15 cellular contexts compared by ENCODE assay signal in the genomic region with DNA sequence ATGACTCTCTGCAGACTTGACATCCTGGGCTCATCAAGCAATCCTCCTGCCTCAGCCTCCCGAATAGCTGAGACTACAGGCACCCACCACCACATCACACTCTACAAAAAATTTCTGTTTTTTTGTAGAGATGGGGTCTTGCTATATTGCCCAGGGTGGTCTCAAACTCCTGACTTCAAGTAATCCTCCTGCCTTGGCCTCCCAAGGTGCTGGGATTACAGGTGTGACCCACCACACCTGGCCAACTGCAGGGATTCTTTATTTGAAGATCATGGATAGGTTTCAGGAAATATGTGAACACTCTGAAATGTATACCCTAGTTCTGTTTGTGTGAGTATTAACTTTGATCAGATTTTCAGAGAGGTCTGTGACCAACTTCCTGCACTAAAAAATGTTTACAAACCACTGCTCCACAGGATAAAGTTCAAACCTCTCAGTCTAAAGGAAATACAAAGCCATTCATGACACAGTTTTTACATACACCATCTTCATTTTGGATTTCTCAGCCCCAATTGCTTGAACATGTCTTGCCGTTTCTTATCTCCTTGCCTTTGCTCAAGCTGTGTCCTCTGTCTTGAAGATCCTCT.
DNase-seq lines count a peak whose midpoint lies in the region; ATAC-seq and FAIRE-seq lines count a peak whose summit lies in the region.
"Had no signal": no experiment of that assay in that cellular context is flagged by ENCODE, and none has a peak within 500 bp of the region (broad histone marks: within the 10 kb centered on the region; RNA-seq: fewer than 3 reads in every experiment).

No MANE protein-coding gene starts in this region.

- no peak overlapping the region for H3K27ac ChIP-seq in mesenchymal stem cell (ENCODE audit: low read length, poor library complexity, severe bottlenecking)
- H3K27ac ChIP-seq: BLaER1 treated with 17β-estradiol and CSF1 and Interleukin-3, amounts not matched to agents 10 nM and 100 nM had no signal

- no peak for DNase-seq in stimulated activated naive CD8-positive, alpha-beta T cell treated with anti-CD3 and anti-CD28 coated beads, Interleukin-15, amount 100 ng/mL, for 72 hours
- no peak for DNase-seq in stimulated activated naive CD8-positive, alpha-beta T cell treated with anti-CD3 and anti-CD28 coated beads, Interleukin-15, Interleukin-2, amounts not matched to agents 100 U/mL and 50 U/mL, for 24 hours
- DNase-seq in mesenchymal stem cell: peak; percentile 44
- DNase-seq in NCI-H1417 (lab: John Stamatoyannopoulos, UW): no peak
- DNase-seq in GM19239 (ENCODE audit: insufficient read length, low spot score): no peak
- no peak for DNase-seq in ACHN
- DNase-seq: cortex of kidney; retina; stimulated activated CD4-positive, alpha-beta T cell treated with anti-CD3 and anti-CD28 coated beads, Interleukin-4, amount 100 ng/mL, for 24 hours had no signal

- H3K27me3 Mint-ChIP-seq in stimulated activated naive CD8-positive, alpha-beta T cell treated with anti-CD3 and anti-CD28 coated beads, Interleukin-15, amount 100 ng/mL, for 72 hours: no peaks in the 10 kb centered on the region
- no peaks in the 10 kb centered on the region for H3K27me3 Mint-ChIP-seq in activated T-helper 17 cell treated with anti-CD3 and anti-CD28 coated beads, Interleukin-2, amount 50 U/mL, for 72 hours
- H3K27me3 Mint-ChIP-seq: stimulated activated naive CD8-positive, alpha-beta T cell treated with anti-CD3 and anti-CD28 coated beads, Interleukin-15, Interleukin-2, amounts not matched to agents 100 ng/mL and 50 ng/mL, for 24 hours had no signal

- peak overlapping the region in 1 of 2 donors; percentile 59 for H3K4me3 Mint-ChIP-seq in stimulated activated naive CD8-positive, alpha-beta T cell treated with anti-CD3 and anti-CD28 coated beads, Interleukin-15, amount 100 ng/mL, for 72 hours
- peak overlapping the region; percentile 28 for H3K4me3 Mint-ChIP-seq in activated T-helper 17 cell treated with anti-CD3 and anti-CD28 coated beads, Interleukin-2, amount 50 U/mL, for 72 hours
- H3K4me3 Mint-ChIP-seq: stimulated activated naive CD8-positive, alpha-beta T cell treated with anti-CD3 and anti-CD28 coated beads, Interleukin-15, Interleukin-2, amounts not matched to agents 100 ng/mL and 50 ng/mL, for 24 hours had no signal

- H2BK5ac ChIP-seq in mesenchymal stem cell (ENCODE audit: low read depth, low read length, poor library complexity, severe bottlenecking): peak overlapping the region; percentile 20

- 77% methylated on average over 2 of the region's 2 CpGs for WGBS in mesenchymal stem cell

- no peak overlapping the region for H3K14ac ChIP-seq in mesenchymal stem cell (ENCODE audit: low read length in 2 of 2)

- H3K23ac ChIP-seq in mesenchymal stem cell (ENCODE audit: low read length in 2 of 2): no peak overlapping the region

- peak overlapping the region; percentile 44 for H4K91ac ChIP-seq in mesenchymal stem cell (ENCODE audit: low read length)

- H3K4me2 ChIP-seq in mesenchymal stem cell (ENCODE audit: low read length, poor library complexity, severe bottlenecking): no peak overlapping the region

- H2AK5ac ChIP-seq in mesenchymal stem cell (ENCODE audit: low read length, severe bottlenecking): no peak overlapping the region

- H3K4me1 ChIP-seq in mesenchymal stem cell (ENCODE audit: control insufficient read depth, insufficient read depth, low read depth, low read length): peaks cover 11% of the 10 kb centered on the region

- H2BK12ac ChIP-seq in mesenchymal stem cell (ENCODE audit: low read length in 2 of 2): peak overlapping the region in 1 of 2 experiments; percentile 83

- H3K4ac ChIP-seq in mesenchymal stem cell (ENCODE audit: low read depth in 1 of 2, low read length in 2 of 2): peak overlapping the region; percentile 41 to 81

- H2AFZ ChIP-seq in mesenchymal stem cell (ENCODE audit: low read depth, low read length): no peak overlapping the region

- H3K9me3 Mint-ChIP-seq in stimulated activated naive CD8-positive, alpha-beta T cell treated with anti-CD3 and anti-CD28 coated beads, Interleukin-15, amount 100 ng/mL, for 72 hours: peaks cover 0 to 23% of the 10 kb centered on the region in 2 donors
- H3K9me3 Mint-ChIP-seq in activated T-helper 17 cell treated with anti-CD3 and anti-CD28 coated beads, Interleukin-2, amount 50 U/mL, for 72 hours: no peaks in the 10 kb centered on the region
- H3K9me3 Mint-ChIP-seq: stimulated activated naive CD8-positive, alpha-beta T cell treated with anti-CD3 and anti-CD28 coated beads, Interleukin-15, Interleukin-2, amounts not matched to agents 100 ng/mL and 50 ng/mL, for 24 hours had no signal

- H3K27ac Mint-ChIP-seq in stimulated activated naive CD8-positive, alpha-beta T cell treated with anti-CD3 and anti-CD28 coated beads, Interleukin-15, amount 100 ng/mL, for 72 hours: peak overlapping the region; percentile 69
- H3K27ac Mint-ChIP-seq in activated T-helper 17 cell treated with anti-CD3 and anti-CD28 coated beads, Interleukin-2, amount 50 U/mL, for 72 hours: peak overlapping the region; percentile 45

- peak overlapping the region; percentile 65 for H2BK120ac ChIP-seq in mesenchymal stem cell (ENCODE audit: low read depth, low read length)

- H3K27me3 ChIP-seq in mesenchymal stem cell (ENCODE audit: control insufficient read depth in 1 of 2, insufficient read depth in 1 of 2, low read length in 2 of 2): no peaks in the 10 kb centered on the region
- H3K27me3 ChIP-seq: BLaER1 treated with 17β-estradiol and CSF1 and Interleukin-3, amounts not matched to agents 10 nM and 100 nM had no signal

- peak overlapping the region; percentile 18 for H3K9ac ChIP-seq in mesenchymal stem cell (ENCODE audit: low read length)
- H3K9ac ChIP-seq: BLaER1 treated with 17β-estradiol and CSF1 and Interleukin-3, amounts not matched to agents 10 nM and 100 nM had no signal

- peaks cover 46% of the 10 kb centered on the region for H3K4me1 Mint-ChIP-seq in stimulated activated naive CD8-positive, alpha-beta T cell treated with anti-CD3 and anti-CD28 coated beads, Interleukin-15, amount 100 ng/mL, for 72 hours
- H3K4me1 Mint-ChIP-seq in activated T-helper 17 cell treated with anti-CD3 and anti-CD28 coated beads, Interleukin-2, amount 50 U/mL, for 72 hours: peaks cover 21% of the 10 kb centered on the region

- peaks cover 0 to 4% of the 10 kb centered on the region in 2 experiments for H3K36me3 ChIP-seq in mesenchymal stem cell (ENCODE audit: control insufficient read depth in 1 of 2, insufficient read depth in 2 of 2, low read depth in 1 of 2, low read length in 2 of 2)
- H3K36me3 ChIP-seq: BLaER1 treated with 17β-estradiol and CSF1 and Interleukin-3, amounts not matched to agents 10 nM and 100 nM had no signal

- H3K18ac ChIP-seq in mesenchymal stem cell (ENCODE audit: low read depth in 1 of 2, low read length in 2 of 2): peak overlapping the region; percentile 54 to 69

- no peaks in the 10 kb centered on the region for H3K9me3 ChIP-seq in mesenchymal stem cell (ENCODE audit: control insufficient read depth, low read length)

- H4K8ac ChIP-seq in mesenchymal stem cell (ENCODE audit: low read length): no peak overlapping the region

- no peak overlapping the region for H3K4me3 ChIP-seq in mesenchymal stem cell (ENCODE audit: insufficient read depth in 1 of 2, low read depth in 1 of 2, low read length in 2 of 2)
- H3K4me3 ChIP-seq: BLaER1 treated with 17β-estradiol and CSF1 and Interleukin-3, amounts not matched to agents 10 nM and 100 nM had no signal

- no peak for FAIRE-seq in GM19239 (lab: Jason Lieb, UNC)
- FAIRE-seq: G401.6, H54 had no signal

- no peak for ATAC-seq in stimulated activated naive CD8-positive, alpha-beta T cell treated with anti-CD3 and anti-CD28 coated beads, Interleukin-15, amount 100 ng/mL, for 72 hours
- ATAC-seq in stimulated activated naive CD8-positive, alpha-beta T cell treated with anti-CD3 and anti-CD28 coated beads, Interleukin-15, Interleukin-2, amounts not matched to agents 100 U/mL and 50 U/mL, for 24 hours: no peak
- no peak for ATAC-seq in activated T-helper 17 cell treated with anti-CD3 and anti-CD28 coated beads, Interleukin-2, amount 50 U/mL, for 72 hours (replicated peaks)
- ATAC-seq in HG03432 (IDR thresholded peaks at IDR 0.05; ENCODE audit: unreplicated experiment): no peak

- H3K79me1 ChIP-seq in mesenchymal stem cell (replicated peaks; ENCODE audit: low read length, poor library complexity, severe bottlenecking): no peaks in the 10 kb centered on the region

- H2BK15ac ChIP-seq in mesenchymal stem cell (ENCODE audit: low read depth, poor library complexity, severe bottlenecking): no peak overlapping the region

- in situ Hi-C loops in ACHN (cut with HindIII; ENCODE audit: low pct_ligation_motif_present, low pct_unique_long_range_greater_than_20kb, low sequenced_read_pairs): no loop called here

- no peaks in the 10 kb centered on the region for H3K36me3 Mint-ChIP-seq in activated T-helper 17 cell treated with anti-CD3 and anti-CD28 coated beads, Interleukin-2, amount 50 U/mL, for 72 hours (ENCODE audit: low read depth)
